3 cellular contexts compared by ENCODE assay signal in the genomic region with DNA sequence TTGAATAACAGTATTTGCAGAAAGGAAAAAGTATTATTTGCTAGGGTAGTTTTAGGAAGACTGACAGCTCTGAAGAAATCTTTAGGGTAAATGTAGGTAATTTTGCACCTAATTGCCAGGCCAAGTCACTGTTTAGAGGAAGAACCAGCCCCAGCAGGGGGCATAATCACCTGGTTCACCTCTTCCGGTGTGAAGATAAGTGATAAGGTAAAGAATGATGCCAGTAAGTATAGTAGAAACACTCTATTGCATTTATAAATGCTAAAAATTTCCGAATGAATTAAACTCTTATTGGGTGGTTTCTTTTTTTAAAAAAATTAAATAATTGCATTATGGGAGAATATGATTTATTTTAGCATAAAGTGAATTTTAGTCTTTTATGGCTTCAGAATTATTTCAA. TPM values are rescaled to one million over a fixed set of nuclear protein-coding genes. Genes with fewer than 3 reads are reported as not detected.
"Had no signal": no experiment of that assay in that cellular context is flagged by ENCODE, and none has a peak within 500 bp of the region (broad histone marks: within the 10 kb centered on the region; RNA-seq: fewer than 3 reads in every experiment).

No MANE protein-coding gene starts in this region.

RNA-seq across cellular contexts. Expression of gene SAXO2, which starts 21.8 kb away (rescaled TPM):
- total RNA-seq: activated CD8-positive, alpha-beta memory T cell treated with anti-CD3 and anti-CD28 coated beads, Interleukin-2, amount 10 ng/mL, durations not matched to agents 7 days and 5 days; activated T-helper 2 cell treated with anti-CD3 and anti-CD28 coated beads, Interferon-gamma antibody, Interleukin-2, Interleukin-4, amounts not matched to agents 10 μg/mL and 5 μg/mL and 100 μg/mL, durations not matched to agents 14 hours and 24 hours and 36 hours; glomerular endothelial cell had no signal
